Comparison of ENCODE assay signal across 10 cellular contexts in genomic region chr19:41362143-41362847, GRCh38. TPM values are rescaled to one million over a fixed set of nuclear protein-coding genes. Genes with fewer than 3 reads are reported as not detected.
A peak's percentile ranks its signal among the peaks of the same experiment; 100 is the strongest.
DNase-seq lines count a peak whose midpoint lies in the region; ATAC-seq and TF ChIP-seq lines count a peak whose summit lies in the region.
"Had no signal": no experiment of that assay in that cellular context is flagged by ENCODE, and none has a peak within 500 bp of the region (broad histone marks: within the 10 kb centered on the region; RNA-seq: fewer than 3 reads in every experiment).

No MANE protein-coding gene starts in this region.

- TF ChIP-seq CTCF in endothelial cell (IDR thresholded peaks at IDR 0.05; ENCODE audit: unreplicated experiment) (no peak), neural progenitor cell (IDR thresholded peaks at IDR 0.05) (no peak), GM23338 (conservative IDR thresholded peaks at IDR 0.05; ENCODE audit: low read depth in 2 of 2) (no peak)

- H3K9ac ChIP-seq in neural progenitor cell: no peak overlapping the region

- H4K20me1 ChIP-seq in neural progenitor cell (ENCODE audit: low read depth) (no peaks in the 10 kb centered on the region), GM23338 (replicated peaks; ENCODE audit: insufficient read depth) (no peaks in the 10 kb centered on the region)

- no peaks in the 10 kb centered on the region for H3K9me3 ChIP-seq in neural progenitor cell (ENCODE audit: low read depth)

- H3K36me3 ChIP-seq in neural progenitor cell: no peaks in the 10 kb centered on the region
- H3K36me3 ChIP-seq in GM23338 (ENCODE audit: insufficient read depth): no peaks in the 10 kb centered on the region

- no peak overlapping the region for H3K27ac ChIP-seq in neural progenitor cell
- H3K27ac ChIP-seq in GM23338 (ENCODE audit: low read depth): no peak overlapping the region

- H3K27ac Mint-ChIP-seq in endothelial cell (ENCODE audit: unreplicated experiment) (no peak overlapping the region), neural progenitor cell (no peak overlapping the region), GM23338 (no peak overlapping the region)

- no peaks in the 10 kb centered on the region for H3F3A ChIP-seq in neural progenitor cell (ENCODE audit: low read depth)
- 0 out of 2 replicates have a peak, but pooled peaks cover 4% of the 10 kb centered on the region for H3F3A ChIP-seq in GM23338 (replicated peaks; ENCODE audit: low read depth)

- H3K36me3 Mint-ChIP-seq in endothelial cell (ENCODE audit: low read depth, unreplicated experiment) (no peaks in the 10 kb centered on the region), neural progenitor cell (peaks cover 5% of the 10 kb centered on the region), GM23338 (ENCODE audit: low read depth) (no peaks in the 10 kb centered on the region)

- DNase-seq in NCI-H2196 (lab: John Stamatoyannopoulos, UW; ENCODE audit: unreplicated experiment) (peak; percentile 7), NCI-H2196 treated with DMSO at 0.1 percent for 48 hours (lab: John Stamatoyannopoulos, UW; ENCODE audit: unreplicated experiment) (no peak), NCI-H2029 treated with DMSO at 0.1 percent for 48 hours (lab: John Stamatoyannopoulos, UW) (peak; percentile 67), endothelial cell (ENCODE audit: low spot score) (no peak), neural progenitor cell (ENCODE audit: low spot score) (no peak), GM23338 (ENCODE audit: low spot score) (no peak), CD1c-positive myeloid dendritic cell (ENCODE audit: extremely low spot score) (no peak)
- DNase-seq: NCI-H1048; stimulated activated CD4-positive, alpha-beta T cell treated with anti-CD3 and anti-CD28 coated beads, Interleukin-2, amount 100 ng/mL, for 48 hours had no signal

- H2AFZ ChIP-seq in neural progenitor cell (replicated peaks): no peak overlapping the region
- no peak overlapping the region for H2AFZ ChIP-seq in GM23338

- H3K4me3 ChIP-seq in neural progenitor cell (no peak overlapping the region), GM23338 (no peak overlapping the region)

- no peaks in the 10 kb centered on the region for H3K4me1 ChIP-seq in neural progenitor cell
- H3K4me1 ChIP-seq in GM23338 (ENCODE audit: insufficient read depth): no peaks in the 10 kb centered on the region

- ATAC-seq in GM23338 (no peak), HG03139 (IDR thresholded peaks at IDR 0.05; ENCODE audit: unreplicated experiment) (no peak)

- H3K27me3 Mint-ChIP-seq in endothelial cell (ENCODE audit: unreplicated experiment): peaks cover 17% of the 10 kb centered on the region
- H3K27me3 Mint-ChIP-seq in neural progenitor cell (ENCODE audit: insufficient read depth, low read depth): peaks cover 4% of the 10 kb centered on the region
- H3K27me3 Mint-ChIP-seq in GM23338 (ENCODE audit: insufficient read depth, low read depth, poor library complexity): peaks cover 9% of the 10 kb centered on the region

- 0 out of 2 replicates have a peak, but pooled peaks cover 4% of the 10 kb centered on the region for H3K9me2 ChIP-seq in GM23338 (ENCODE audit: insufficient read depth)

- H3K4me3 Mint-ChIP-seq in endothelial cell (ENCODE audit: unreplicated experiment) (peak overlapping the region; percentile 25), neural progenitor cell (peak overlapping the region; percentile 97), GM23338 (no peak overlapping the region)

- H3K27me3 ChIP-seq in neural progenitor cell (no peaks in the 10 kb centered on the region), GM23338 (ENCODE audit: insufficient read depth) (no peaks in the 10 kb centered on the region)

- H3K9me3 Mint-ChIP-seq in endothelial cell (ENCODE audit: unreplicated experiment): no peaks in the 10 kb centered on the region
- H3K9me3 Mint-ChIP-seq in neural progenitor cell: no peaks in the 10 kb centered on the region
- no peaks in the 10 kb centered on the region for H3K9me3 Mint-ChIP-seq in GM23338

- H3K79me2 ChIP-seq in neural progenitor cell (ENCODE audit: low read depth) (peaks cover 25% of the 10 kb centered on the region), GM23338 (replicated peaks; ENCODE audit: insufficient read depth) (peaks cover 6% of the 10 kb centered on the region; the same call in 1 of the 2 replicates)

- H3K4me1 Mint-ChIP-seq in endothelial cell (ENCODE audit: unreplicated experiment) (peaks cover 9% of the 10 kb centered on the region), neural progenitor cell (peaks cover 13% of the 10 kb centered on the region), GM23338 (peaks cover 3% of the 10 kb centered on the region; the same call in 2 of the 3 replicates)

- H3K4me2 ChIP-seq in neural progenitor cell (no peak overlapping the region), GM23338 (no peak overlapping the region)

TF ChIP-seq in GM23338, 12 proteins besides CTCF, POLR2A, EP300 and RAD21 (continues in another document):
- no peak for TF ChIP-seq NANOG (IDR thresholded peaks at IDR 0.05; ENCODE audit: borderline replicate concordance)

RNA-seq across cellular contexts. Expression of gene B9D2, which starts 1.7 kb away (rescaled TPM):
- total RNA-seq in endothelial cell (ENCODE audit: unreplicated experiment): 6.8 TPM
- 2.5 and 5.5 TPM in 2 replicates for total RNA-seq in neural progenitor cell (ENCODE audit: low replicate concordance)
- total RNA-seq in GM23338 (2014; rRNA removed; shearing (Covaris generic)): 2.7 and 3.0 TPM in 2 replicates
- polyA plus RNA-seq in GM23338 (2016; fragmentation: Nextera tagmentation; extraction: Ambion mirVana): 4.9 and 7.4 TPM in 2 replicates

RNA-seq across cellular contexts. Expression of gene TGFB1, which starts 8.6 kb away (rescaled TPM):
- 193 TPM for total RNA-seq in endothelial cell (ENCODE audit: unreplicated experiment)
- 0.65 and 1.3 TPM in 2 replicates for total RNA-seq in neural progenitor cell (ENCODE audit: low replicate concordance)
- total RNA-seq in GM23338 (2014; rRNA removed; shearing (Covaris generic)): 6.7 and 7.9 TPM in 2 replicates
- 0.99 and 1.4 TPM in 2 replicates for polyA plus RNA-seq in GM23338 (2016; fragmentation: Nextera tagmentation; extraction: Ambion mirVana)

RNA-seq across cellular contexts. Expression of gene TMEM91, which starts 14.0 kb away (rescaled TPM):
- total RNA-seq in endothelial cell (ENCODE audit: unreplicated experiment) (7.6 TPM), neural progenitor cell (ENCODE audit: low replicate concordance) (4.5 and 10.7 TPM in 2 replicates)
- 9.3 and 9.5 TPM in 2 replicates for total RNA-seq in GM23338 (2014; rRNA removed; shearing (Covaris generic))
- 8.1 and 10.6 TPM in 2 replicates for polyA plus RNA-seq in GM23338 (2016; fragmentation: Nextera tagmentation; extraction: Ambion mirVana)

RNA-seq across cellular contexts. Expression of gene EXOSC5, which starts 34.9 kb away (rescaled TPM):
- total RNA-seq in endothelial cell (ENCODE audit: unreplicated experiment): 15.2 TPM
- total RNA-seq in neural progenitor cell (ENCODE audit: low replicate concordance): 10.3 and 26.0 TPM in 2 replicates
- 65.1 and 65.4 TPM in 2 replicates for total RNA-seq in GM23338 (2014; rRNA removed; shearing (Covaris generic))
- polyA plus RNA-seq in GM23338 (2016; fragmentation: Nextera tagmentation; extraction: Ambion mirVana): 116 and 125 TPM in 2 replicates

RNA-seq across cellular contexts. Expression of gene BCKDHA, which starts 35.3 kb away (rescaled TPM):
- 25.0 TPM for total RNA-seq in endothelial cell (ENCODE audit: unreplicated experiment)
- 25.7 and 62.8 TPM in 2 replicates for total RNA-seq in neural progenitor cell (ENCODE audit: low replicate concordance)
- 31.3 and 42.4 TPM in 2 replicates for total RNA-seq in GM23338 (2014; rRNA removed; shearing (Covaris generic))
- 14.2 and 15.0 TPM in 2 replicates for polyA plus RNA-seq in GM23338 (2016; fragmentation: Nextera tagmentation; extraction: Ambion mirVana)

Comparison
In these comparisons a context has a peak if more than half of its experiments do, and no peak if none do; other contexts are left out.
1. DNase-seq: peak in NCI-H2196 (single experiment) and NCI-H2029 treated with DMSO at 0.1 percent for 48 hours (single experiment); none in NCI-H2196 treated with DMSO at 0.1 percent for 48 hours (single experiment), endothelial cell (single experiment), neural progenitor cell (single experiment), GM23338 (single experiment) and CD1c-positive myeloid dendritic cell (single experiment).
2. RNA of gene TGFB1, which starts 8.6 kb away (total RNA-seq): 193 TPM in endothelial cell (single experiment); 6.7 to 7.9 TPM in GM23338 and 0.65 to 1.3 TPM in neural progenitor cell; every median in the first group is over 10 times any median in the second.